In the genomic region with DNA sequence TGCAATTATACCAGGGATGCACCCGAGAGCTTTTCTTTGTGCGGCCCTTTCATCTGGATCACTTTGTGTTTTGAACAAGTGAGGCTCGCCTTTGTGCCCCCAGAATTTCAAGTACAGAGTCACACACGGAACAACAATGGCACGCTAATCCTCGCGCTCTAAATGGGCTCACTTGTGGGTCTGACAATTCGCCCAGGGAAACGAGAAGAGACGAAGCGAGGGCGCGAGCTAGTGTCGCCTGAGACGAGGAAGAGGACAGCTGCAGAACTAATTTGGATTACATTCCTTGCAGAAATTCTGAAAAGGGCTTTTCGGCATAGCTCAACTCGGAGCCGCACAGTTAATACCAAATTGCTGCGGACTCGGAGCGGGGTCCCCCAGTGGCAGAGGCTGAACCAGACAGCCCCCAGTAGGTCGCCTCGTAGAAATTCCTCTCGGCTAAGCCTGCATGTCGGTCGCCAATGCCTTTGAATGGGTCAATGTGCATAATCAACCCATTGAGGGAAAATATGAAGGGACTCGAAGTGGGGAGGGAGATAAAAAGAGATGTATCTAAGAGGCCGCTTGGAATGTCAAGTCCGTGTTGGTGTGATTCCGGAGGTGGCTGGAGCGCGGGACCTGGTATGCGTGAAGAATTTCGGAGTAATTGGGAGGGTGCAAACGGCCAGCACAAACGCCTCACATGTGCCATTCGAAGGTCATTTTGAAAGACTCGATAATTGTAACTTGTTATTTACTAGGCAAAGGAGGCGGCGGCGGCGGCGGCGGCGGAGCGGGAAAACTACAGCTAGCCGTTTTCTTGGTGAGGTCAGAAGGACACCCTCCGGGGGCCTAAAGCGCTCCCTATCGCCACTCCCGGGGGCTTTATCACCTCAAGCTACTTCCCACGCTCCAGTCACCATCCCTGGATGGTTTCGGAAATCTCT, we compare ENCODE assay signal across 8 cellular contexts. TPM values are rescaled to one million over a fixed set of nuclear protein-coding genes. Genes with fewer than 3 reads are reported as not detected.
DNase-seq lines count a peak whose midpoint lies in the region; ATAC-seq and TF ChIP-seq lines count a peak whose summit lies in the region.

No MANE protein-coding gene starts in this region.

- in situ Hi-C loops in mammary epithelial cell (cut with MboI; ENCODE audit: low sequenced_read_pairs in 2 of 2), result loop anchor here in 1 of 2 donors (25.0 kb wide), 3 partner anchors 649 to 1074 kb away; no protein-coding TSS in a partner anchor

- intact Hi-C loops in mammary epithelial cell (cut with micrococcal nuclease) (loop anchor here (10.0 kb wide), 1 partner anchor 532 kb away; no protein-coding TSS in a partner anchor), left lung (cut with DNase I) (no loop called here)
- intact Hi-C loops in activated CD4-positive, alpha-beta T cell treated with anti-CD3 and anti-CD28 coated beads, Interleukin-2, amount 10 ng/mL, durations not matched to agents 24 days and 14 days (cut with micrococcal nuclease), result no loop called here

- H3K4me3 Mint-ChIP-seq in activated naive CD8-positive, alpha-beta T cell treated with anti-CD3 and anti-CD28 coated beads, Interleukin-2, amount 10 ng/mL, durations not matched to agents 7 days and 5 days, result peak overlapping the region; percentile 53
- H3K4me3 Mint-ChIP-seq in activated naive CD8-positive, alpha-beta T cell treated with anti-CD3 and anti-CD28 coated beads for 36 hours, result no peak overlapping the region
- H3K4me3 Mint-ChIP-seq in activated CD4-positive, alpha-beta T cell treated with anti-CD3 and anti-CD28 coated beads, Interleukin-2, amount 10 ng/mL, durations not matched to agents 24 days and 14 days, result no peak overlapping the region

- H3K4me2 ChIP-seq in mammary epithelial cell (ENCODE audit: insufficient read depth, low read depth, low read length), result peak overlapping the region; percentile 99

- no peaks in the 10 kb centered on the region for H4K20me1 ChIP-seq in mammary epithelial cell (ENCODE audit: insufficient read depth, low read length)

- peaks cover 70% of the 10 kb centered on the region for H3K27me3 Mint-ChIP-seq in activated naive CD8-positive, alpha-beta T cell treated with anti-CD3 and anti-CD28 coated beads, Interleukin-2, amount 10 ng/mL, durations not matched to agents 7 days and 5 days
- H3K27me3 Mint-ChIP-seq in activated naive CD8-positive, alpha-beta T cell treated with anti-CD3 and anti-CD28 coated beads for 36 hours, result peaks cover 66% of the 10 kb centered on the region
- peaks cover 60% of the 10 kb centered on the region for H3K27me3 Mint-ChIP-seq in activated CD4-positive, alpha-beta T cell treated with anti-CD3 and anti-CD28 coated beads, Interleukin-2, amount 10 ng/mL, durations not matched to agents 24 days and 14 days

- TF ChIP-seq EP300 in suprapubic skin (IDR thresholded peaks at IDR 0.05), result no peak

- no peak overlapping the region for H3K27ac Mint-ChIP-seq in activated naive CD8-positive, alpha-beta T cell treated with anti-CD3 and anti-CD28 coated beads, Interleukin-2, amount 10 ng/mL, durations not matched to agents 7 days and 5 days
- H3K27ac Mint-ChIP-seq in activated naive CD8-positive, alpha-beta T cell treated with anti-CD3 and anti-CD28 coated beads for 36 hours, result no peak overlapping the region
- no peak overlapping the region for H3K27ac Mint-ChIP-seq in activated CD4-positive, alpha-beta T cell treated with anti-CD3 and anti-CD28 coated beads, Interleukin-2, amount 10 ng/mL, durations not matched to agents 24 days and 14 days

- H3K4me1 Mint-ChIP-seq in activated naive CD8-positive, alpha-beta T cell treated with anti-CD3 and anti-CD28 coated beads, Interleukin-2, amount 10 ng/mL, durations not matched to agents 7 days and 5 days, result peaks cover 5% of the 10 kb centered on the region
- H3K4me1 Mint-ChIP-seq in activated naive CD8-positive, alpha-beta T cell treated with anti-CD3 and anti-CD28 coated beads for 36 hours, result peaks cover 14% of the 10 kb centered on the region
- H3K4me1 Mint-ChIP-seq in activated CD4-positive, alpha-beta T cell treated with anti-CD3 and anti-CD28 coated beads, Interleukin-2, amount 10 ng/mL, durations not matched to agents 24 days and 14 days, result peaks cover 7% of the 10 kb centered on the region

- no peak overlapping the region for H3K9ac ChIP-seq in mammary epithelial cell (ENCODE audit: insufficient read depth, low read length)

- peak overlapping the region; percentile 75 for H2AFZ ChIP-seq in mammary epithelial cell (ENCODE audit: low read depth, low read length)

- TF ChIP-seq CTCF in mammary epithelial cell (conservative IDR thresholded peaks at IDR 0.05 in 1 of 2, IDR thresholded peaks at IDR 0.05 in 1 of 2; ENCODE audit: extremely low read depth in 1 of 2, insufficient read depth in 1 of 2, low read depth in 1 of 2, low read length in 2 of 2) (no peak), left lung (IDR thresholded peaks at IDR 0.05) (no peak), suprapubic skin (IDR thresholded peaks at IDR 0.05) (no peak)

- no peak for DNase-seq in activated naive CD8-positive, alpha-beta T cell treated with anti-CD3 and anti-CD28 coated beads, Interleukin-2, amount 10 ng/mL, durations not matched to agents 7 days and 5 days
- no peak for DNase-seq in activated naive CD8-positive, alpha-beta T cell treated with anti-CD3 and anti-CD28 coated beads for 36 hours
- DNase-seq in mammary epithelial cell (no peak), left lung (peak in 1 of 2 donors; percentile 72), suprapubic skin (ENCODE audit: low spot score in 2 of 2) (peak in 1 of 2 donors; percentile 76), NCI-H2196 (lab: John Stamatoyannopoulos, UW; ENCODE audit: unreplicated experiment) (no peak), germinal center (ENCODE audit: low spot score) (no peak)
- no peak for DNase-seq in activated CD4-positive, alpha-beta T cell treated with anti-CD3 and anti-CD28 coated beads, Interleukin-2, amount 10 ng/mL, durations not matched to agents 24 days and 14 days

- no TSS peak for BruUV-seq in mammary epithelial cell (replicated peaks; lab: Mats Ljungman, UMichigan)

- H3K36me3 ChIP-seq in mammary epithelial cell (ENCODE audit: insufficient read depth, low read length), result no peaks in the 10 kb centered on the region
- no peaks in the 10 kb centered on the region for H3K36me3 ChIP-seq in left lung
- no peaks in the 10 kb centered on the region for H3K36me3 ChIP-seq in suprapubic skin

- CTCF ChIA-PET in mammary epithelial cell (lab: Charles Lee; ENCODE audit: low non-redundant PET), result no interaction called here

- H3K27ac ChIP-seq in mammary epithelial cell (ENCODE audit: insufficient read depth, low read depth, low read length), result no peak overlapping the region
- no peak overlapping the region for H3K27ac ChIP-seq in left lung
- H3K27ac ChIP-seq in suprapubic skin, result no peak overlapping the region

- POLR2A ChIA-PET in activated naive CD8-positive, alpha-beta T cell treated with anti-CD3 and anti-CD28 coated beads, Interleukin-2, amount 10 ng/mL, durations not matched to agents 7 days and 5 days (lab: Charles Lee), result no interaction called here

- no peak for TF ChIP-seq POLR2A in suprapubic skin (IDR thresholded peaks at IDR 0.05)

- H3K9me3 ChIP-seq in mammary epithelial cell (replicated peaks; ENCODE audit: insufficient read depth, low read length) (no peaks in the 10 kb centered on the region), left lung (no peaks in the 10 kb centered on the region), suprapubic skin (no peaks in the 10 kb centered on the region)

- no peak for ATAC-seq in activated naive CD8-positive, alpha-beta T cell treated with anti-CD3 and anti-CD28 coated beads, Interleukin-2, amount 10 ng/mL, durations not matched to agents 7 days and 5 days (ENCODE audit: low read depth)
- ATAC-seq in left lung, result peak; percentile 22

- no peaks in the 10 kb centered on the region for H3K9me3 Mint-ChIP-seq in activated naive CD8-positive, alpha-beta T cell treated with anti-CD3 and anti-CD28 coated beads, Interleukin-2, amount 10 ng/mL, durations not matched to agents 7 days and 5 days
- no peaks in the 10 kb centered on the region for H3K9me3 Mint-ChIP-seq in activated naive CD8-positive, alpha-beta T cell treated with anti-CD3 and anti-CD28 coated beads for 36 hours
- peaks cover 4% of the 10 kb centered on the region for H3K9me3 Mint-ChIP-seq in activated CD4-positive, alpha-beta T cell treated with anti-CD3 and anti-CD28 coated beads, Interleukin-2, amount 10 ng/mL, durations not matched to agents 24 days and 14 days

- H3K36me3 Mint-ChIP-seq in activated naive CD8-positive, alpha-beta T cell treated with anti-CD3 and anti-CD28 coated beads, Interleukin-2, amount 10 ng/mL, durations not matched to agents 7 days and 5 days, result peaks cover 1% of the 10 kb centered on the region
- H3K36me3 Mint-ChIP-seq in activated naive CD8-positive, alpha-beta T cell treated with anti-CD3 and anti-CD28 coated beads for 36 hours, result no peaks in the 10 kb centered on the region
- H3K36me3 Mint-ChIP-seq in activated CD4-positive, alpha-beta T cell treated with anti-CD3 and anti-CD28 coated beads, Interleukin-2, amount 10 ng/mL, durations not matched to agents 24 days and 14 days (ENCODE audit: low read depth), result no peaks in the 10 kb centered on the region

- H3K4me3 ChIP-seq in mammary epithelial cell (replicated peaks in 1 of 3; ENCODE audit: insufficient read depth in 1 of 3, low read depth in 2 of 3, low read length in 3 of 3), result peak overlapping the region; percentile 26 to 54 (median 30)
- H3K4me3 ChIP-seq in left lung, result peak overlapping the region; percentile 41 to 47
- peak overlapping the region; percentile 70 for H3K4me3 ChIP-seq in suprapubic skin

- 5% methylated on average over 28 of the region's 53 CpGs for WGBS in mammary epithelial cell (ENCODE audit: low coverage, missing lambda C conversion rate)
- 0% methylated on average over 47 of the region's 53 CpGs for WGBS in suprapubic skin

- H3K27me3 ChIP-seq in mammary epithelial cell (ENCODE audit: insufficient read depth, low read length), result peaks cover 33% of the 10 kb centered on the region
- H3K27me3 ChIP-seq in left lung, result peaks cover 43 to 76% of the 10 kb centered on the region in 2 donors
- peaks cover 41% of the 10 kb centered on the region for H3K27me3 ChIP-seq in suprapubic skin

- dilution Hi-C loops in mammary epithelial cell (cut with HindIII; ENCODE audit: low sequenced_read_pairs), result no loop called here

- peaks cover 18% of the 10 kb centered on the region for H3K4me1 ChIP-seq in mammary epithelial cell (ENCODE audit: insufficient read depth, low read length)
- H3K4me1 ChIP-seq in left lung, result peaks cover 6 to 11% of the 10 kb centered on the region in 2 donors
- H3K4me1 ChIP-seq in suprapubic skin, result peaks cover 32% of the 10 kb centered on the region

- no peaks in the 10 kb centered on the region for H3K79me2 ChIP-seq in mammary epithelial cell (ENCODE audit: insufficient read depth, low read length)

RNA-seq across cellular contexts. Expression of a gene that starts 2.0 kb away (rescaled TPM):
- total RNA-seq in activated naive CD8-positive, alpha-beta T cell treated with anti-CD3 and anti-CD28 coated beads, Interleukin-2, amount 10 ng/mL, durations not matched to agents 7 days and 5 days, result not detected
- not detected for total RNA-seq in activated naive CD8-positive, alpha-beta T cell treated with anti-CD3 and anti-CD28 coated beads for 36 hours
- total RNA-seq in mammary epithelial cell, result not detected
- not detected for polyA plus RNA-seq in mammary epithelial cell
- not detected for polyA minus RNA-seq in mammary epithelial cell
- 10 to 100 TPM in 1 of 2 donors, 1 to 10 TPM in 1; 6.4 to 16.0 TPM for total RNA-seq in left lung
- total RNA-seq in suprapubic skin, result 1 to 10 TPM in 3 of 4 donors, under 1 TPM in 1; 0.95 to 6.4 (median 1.5) TPM
- not detected in 2 replicates for total RNA-seq in activated CD4-positive, alpha-beta T cell treated with anti-CD3 and anti-CD28 coated beads, Interleukin-2, amount 10 ng/mL, durations not matched to agents 24 days and 14 days
